ENCODE assay signal across 7 cellular contexts in the genomic region with DNA sequence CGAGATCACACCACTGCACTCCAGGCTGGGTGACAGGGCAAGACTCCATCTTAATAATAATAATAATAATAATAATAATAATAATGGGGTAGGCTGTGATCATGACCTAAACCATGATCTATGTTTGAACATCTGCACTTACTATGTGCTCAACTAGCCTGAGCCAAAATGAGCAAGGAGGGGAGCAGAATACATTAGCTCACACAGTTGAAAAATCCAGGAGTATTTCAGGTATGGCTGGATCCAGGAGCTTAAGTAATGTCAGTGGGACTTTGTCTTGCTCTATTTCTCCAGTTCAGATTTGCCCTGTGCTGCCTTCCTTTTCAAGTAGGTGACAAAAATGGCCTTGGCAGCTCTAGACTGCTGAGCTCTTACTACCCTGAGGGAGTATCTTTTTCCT.
"Had no signal": no experiment of that assay in that cellular context is flagged by ENCODE, and none has a peak within 500 bp of the region (broad histone marks: within the 10 kb centered on the region; RNA-seq: fewer than 3 reads in every experiment).

No MANE protein-coding gene starts in this region.

- DNase-seq: IMR-90, Karpas-422, KBM-7, KG1 had no signal

- H3K27ac ChIP-seq: HL-60, KMS-11 had no signal

- H3K4me2 ChIP-seq: KMS-11 had no signal

- H3K9ac ChIP-seq: KMS-11 had no signal

- FAIRE-seq: HTR-8/SVneo had no signal
